In genomic region chr17:76671123-76671911, GRCh38 we compare ENCODE assay signal across 8 cellular contexts. TPM values are rescaled to one million over a fixed set of nuclear protein-coding genes. Genes with fewer than 3 reads are reported as not detected.
A peak's percentile ranks its signal among the peaks of the same experiment; 100 is the strongest.
DNase-seq lines count a peak whose midpoint lies in the region; ATAC-seq and TF ChIP-seq lines count a peak whose summit lies in the region.

No MANE protein-coding gene starts in this region.

- 6% methylated on average over 32 of the region's 32 CpGs for WGBS in prostate gland
- WGBS in urinary bladder = 11% methylated on average over 32 of the region's 32 CpGs

- TF ChIP-seq CTCF in ascending aorta (IDR thresholded peaks at IDR 0.05) (no peak), right atrium auricular region (IDR thresholded peaks at IDR 0.05) (no peak), prostate gland (IDR thresholded peaks at IDR 0.05) (no peak)

- no peak for TF ChIP-seq POLR2A in prostate gland (IDR thresholded peaks at IDR 0.05)

- peak; percentile 97 to 98 for DNase-seq in NCI-H187 (lab: John Stamatoyannopoulos, UW)
- peak; percentile 94 to 100 (median 98) for DNase-seq in T-helper 2 cell
- peak; percentile 99 to 100 for DNase-seq in ascending aorta (ENCODE audit: low spot score in 2 of 2)
- DNase-seq in right atrium auricular region (ENCODE audit: low spot score) = peak; percentile 100
- peak; percentile 100 for DNase-seq in prostate gland (ENCODE audit: low spot score)

- peak; percentile 97 for ATAC-seq in GM18502 (IDR thresholded peaks at IDR 0.05; ENCODE audit: poor library complexity, unreplicated experiment)
- ATAC-seq in HG02943 (IDR thresholded peaks at IDR 0.05; ENCODE audit: low read depth, unreplicated experiment) = peak; percentile 95

- H3K9me3 ChIP-seq in ascending aorta = no peaks in the 10 kb centered on the region
- H3K9me3 ChIP-seq in right atrium auricular region = no peaks in the 10 kb centered on the region
- no peaks in the 10 kb centered on the region for H3K9me3 ChIP-seq in prostate gland

- H3K4me3 ChIP-seq in ascending aorta (peak overlapping the region; percentile 66 to 67), right atrium auricular region (peak overlapping the region; percentile 47 to 65), prostate gland (peak overlapping the region; percentile 40 to 41), urinary bladder (ENCODE audit: low read depth, low read length) (peak overlapping the region; percentile 56)

- H3K36me3 ChIP-seq in ascending aorta = peaks cover 6 to 12% of the 10 kb centered on the region in 2 donors
- H3K36me3 ChIP-seq in right atrium auricular region = peaks cover under 1% of the 10 kb centered on the region
- no peaks in the 10 kb centered on the region for H3K36me3 ChIP-seq in prostate gland
- H3K36me3 ChIP-seq in urinary bladder (ENCODE audit: insufficient read depth) = no peaks in the 10 kb centered on the region

- H3K27ac ChIP-seq in ascending aorta (peak overlapping the region; percentile 77 to 79), right atrium auricular region (peak overlapping the region; percentile 79 to 90), prostate gland (peak overlapping the region; percentile 76 to 77), urinary bladder (ENCODE audit: low read depth) (peak overlapping the region; percentile 82)

- H3K4me1 ChIP-seq in ascending aorta = peaks cover 0 to 8% of the 10 kb centered on the region in 2 donors
- peaks cover 0 to 19% of the 10 kb centered on the region in 2 donors for H3K4me1 ChIP-seq in right atrium auricular region
- no peaks in the 10 kb centered on the region for H3K4me1 ChIP-seq in prostate gland (replicated peaks)
- H3K4me1 ChIP-seq in urinary bladder (ENCODE audit: insufficient read depth) = no peaks in the 10 kb centered on the region

- intact Hi-C loops in ascending aorta (cut with DNase I) = loop anchor here (1.0 to 5.0 kb wide), 3 partner anchors 41 to 114 kb away; partner anchors contain the start of genes JMJD6, METTL23 and MXRA7
- intact Hi-C loops in prostate gland (cut with DNase I) = loop anchor here (5.0 kb wide), 2 partner anchors 41 to 114 kb away; partner anchors contain the start of gene MXRA7

- H3K27me3 ChIP-seq in ascending aorta (peaks cover 3% of the 10 kb centered on the region), right atrium auricular region (no peaks in the 10 kb centered on the region), prostate gland (replicated peaks; ENCODE audit: insufficient read depth) (no peaks in the 10 kb centered on the region)

RNA-seq across cellular contexts. Expression of gene ST6GALNAC1, which starts 27.8 kb away (rescaled TPM):
- total RNA-seq in ascending aorta (3.4 TPM), right atrium auricular region (1 to 10 TPM; 2.4 to 7.1 TPM), prostate gland (10 to 100 TPM in 1 of 2 donors, 1 to 10 TPM in 1; 8.4 to 27.2 TPM), urinary bladder (0.42 TPM)
- polyA plus RNA-seq in urinary bladder = 4.2 TPM

RNA-seq across cellular contexts. Expression of gene MXRA7, which starts 39.4 kb away (rescaled TPM):
- total RNA-seq in ascending aorta = 122 TPM
- total RNA-seq in right atrium auricular region = 100 to 1,000 TPM; 440 to 644 TPM
- total RNA-seq in prostate gland = 100 to 1,000 TPM in 1 of 2 donors, 10 to 100 TPM in 1; 76.1 to 285 TPM
- total RNA-seq in urinary bladder = 188 TPM
- polyA plus RNA-seq in urinary bladder = 432 TPM

RNA-seq across cellular contexts. Expression of gene JMJD6, which starts 55.1 kb away (rescaled TPM):
- total RNA-seq in ascending aorta (29.4 TPM), right atrium auricular region (10 to 100 TPM; 35.0 to 37.4 TPM), prostate gland (10 to 100 TPM; 17.7 to 40.5 TPM), urinary bladder (13.5 TPM)
- polyA plus RNA-seq in urinary bladder = 41.4 TPM

RNA-seq across cellular contexts. Expression of gene METTL23, which starts 55.3 kb away (rescaled TPM):
- total RNA-seq in ascending aorta (31.2 TPM), right atrium auricular region (10 to 100 TPM; 22.6 to 26.8 TPM), prostate gland (10 to 100 TPM; 39.5 to 47.9 TPM), urinary bladder (22.6 TPM)
- polyA plus RNA-seq in urinary bladder = 38.4 TPM

Comparison
In these comparisons a context has a peak if more than half of its experiments do, and no peak if none do; other contexts are left out.
1. Peak in every context shown above with its lines: DNase-seq, ATAC-seq, H3K4me3 ChIP-seq and H3K27ac ChIP-seq.